14 cellular contexts compared by ENCODE assay signal in genomic region chr6:104638841-104639290, GRCh38.
DNase-seq lines count a peak whose midpoint lies in the region; TF ChIP-seq lines count a peak whose summit lies in the region.
"Had no signal": no experiment of that assay in that cellular context is flagged by ENCODE, and none has a peak within 500 bp of the region (broad histone marks: within the 10 kb centered on the region; RNA-seq: fewer than 3 reads in every experiment).

No MANE protein-coding gene starts in this region.

- peaks cover 0 to 3% of the 10 kb centered on the region in 2 donors for H3K36me3 Mint-ChIP-seq in CD14-positive monocyte
- no peaks in the 10 kb centered on the region for H3K36me3 Mint-ChIP-seq in osteocyte (ENCODE audit: unreplicated experiment)
- H3K36me3 Mint-ChIP-seq: type B pancreatic cell had no signal

- no peak overlapping the region for H3K4me3 ChIP-seq in mesendoderm (ENCODE audit: low read length)

- DNase-seq in CD14-positive monocyte (ENCODE audit: low spot score) = no peak
- peak; percentile 91 for DNase-seq in OCI-M1 (lab: John Stamatoyannopoulos, UW)
- peak; percentile 3 for DNase-seq in fibroblast of gingiva (ENCODE audit: low read depth)
- no peak for DNase-seq in osteocyte (ENCODE audit: extremely low spot score, unreplicated experiment)
- DNase-seq in T-helper 2 cell = no peak
- no peak for DNase-seq in NCI-H82 treated with DMSO at 0.1 percent for 48 hours (lab: John Stamatoyannopoulos, UW; ENCODE audit: unreplicated experiment)
- DNase-seq in effector CD8-positive, alpha-beta T cell (lab: John Stamatoyannopoulos, UW) = no peak
- no peak for DNase-seq in mesendoderm
- DNase-seq: activated CD4-positive, alpha-beta T cell treated with anti-CD3 and anti-CD28 coated beads for 4 hours; activated effector memory CD4-positive, alpha-beta T cell treated with anti-CD3 and anti-CD28 coated beads, Interleukin-2, amount 50 U/mL, for 16 hours; NCI-H2029; SHP77 had no signal

- H3K4me3 Mint-ChIP-seq in CD14-positive monocyte = no peak overlapping the region
- no peak overlapping the region for H3K4me3 Mint-ChIP-seq in osteocyte (ENCODE audit: unreplicated experiment)
- H3K4me3 Mint-ChIP-seq: type B pancreatic cell had no signal

- peak overlapping the region in 6 of 7 donors; percentile 20 to 75 (median 42) for H3K27ac Mint-ChIP-seq in CD14-positive monocyte
- peak overlapping the region; percentile 87 for H3K27ac Mint-ChIP-seq in osteocyte (ENCODE audit: unreplicated experiment)
- H3K27ac Mint-ChIP-seq: type B pancreatic cell had no signal

- WGBS in mesendoderm (ENCODE audit: extremely low coverage, insufficient coverage, low lambda C conversion rate) = no CpG with 5 or more reads among the region's 4 CpGs

- no peak overlapping the region for H4K5ac ChIP-seq in mesendoderm (ENCODE audit: low read length)

- H3K18ac ChIP-seq in mesendoderm (ENCODE audit: low read length) = no peak overlapping the region

- no peak overlapping the region for H3K56ac ChIP-seq in mesendoderm (ENCODE audit: low read length)

- H3K9me3 Mint-ChIP-seq in CD14-positive monocyte (peaks cover 0 to 13% (median 11%) of the 10 kb centered on the region in 7 donors), osteocyte (ENCODE audit: unreplicated experiment) (no peaks in the 10 kb centered on the region)
- H3K9me3 Mint-ChIP-seq: type B pancreatic cell had no signal

- H3K4me2 ChIP-seq in mesendoderm (ENCODE audit: low read length) = no peak overlapping the region

- no peaks in the 10 kb centered on the region for H3K36me3 ChIP-seq in mesendoderm (ENCODE audit: control insufficient read depth, insufficient read depth, low read length)
- H3K36me3 ChIP-seq: neutrophil had no signal

- H3K9ac ChIP-seq in mesendoderm (ENCODE audit: low read length) = no peak overlapping the region

- H2BK5ac ChIP-seq in mesendoderm (ENCODE audit: low read length) = no peak overlapping the region

- H3K27me3 Mint-ChIP-seq in CD14-positive monocyte (ENCODE audit: low read depth in 3 of 3) (no peaks in the 10 kb centered on the region), osteocyte (ENCODE audit: unreplicated experiment) (no peaks in the 10 kb centered on the region)
- H3K27me3 Mint-ChIP-seq: type B pancreatic cell had no signal

- H3K4me1 Mint-ChIP-seq in CD14-positive monocyte (peaks cover 34% of the 10 kb centered on the region), osteocyte (ENCODE audit: unreplicated experiment) (peaks cover 59% of the 10 kb centered on the region)

- TF ChIP-seq CTCF in CD14-positive monocyte (IDR thresholded peaks at IDR 0.05) = no peak
- TF ChIP-seq CTCF in osteocyte (IDR thresholded peaks at IDR 0.05) = no peak

- H2BK120ac ChIP-seq in mesendoderm (ENCODE audit: low read depth, low read length) = no peak overlapping the region

- no peak overlapping the region for H3K4ac ChIP-seq in mesendoderm (ENCODE audit: low read depth, low read length)

- no peak overlapping the region for H2AK5ac ChIP-seq in mesendoderm (ENCODE audit: low read length)

- no peak overlapping the region for H2BK15ac ChIP-seq in mesendoderm (replicated peaks; ENCODE audit: low read depth)

- H3K27ac ChIP-seq in mesendoderm (ENCODE audit: low read depth, low read length) = no peak overlapping the region
- H3K27ac ChIP-seq: neutrophil had no signal

- intact Hi-C loops in CD14-positive monocyte (cut with micrococcal nuclease) = no loop called here

- H3K27me3 ChIP-seq in mesendoderm (ENCODE audit: insufficient read depth, low read length, poor library complexity) = no peaks in the 10 kb centered on the region
- H3K27me3 ChIP-seq: neutrophil had no signal

- H3K79me2 ChIP-seq in mesendoderm (ENCODE audit: control insufficient read depth, insufficient read depth, low read length) = no peaks in the 10 kb centered on the region

- no peaks in the 10 kb centered on the region for H3K4me1 ChIP-seq in mesendoderm (ENCODE audit: control insufficient read depth, low read depth, low read length)

- H3K79me1 ChIP-seq in mesendoderm (ENCODE audit: low read length) = no peaks in the 10 kb centered on the region

- no peak overlapping the region for H3K23ac ChIP-seq in mesendoderm (ENCODE audit: low read length)

- H4K8ac ChIP-seq in mesendoderm (ENCODE audit: low read depth, low read length) = no peak overlapping the region

Comparison
In these comparisons a context has a peak if more than half of its experiments do, and no peak if none do; other contexts are left out.
1. DNase-seq: peak in OCI-M1 (single experiment) and fibroblast of gingiva (single experiment); none in CD14-positive monocyte (single experiment), osteocyte (single experiment), T-helper 2 cell (0 of 5), NCI-H82 treated with DMSO at 0.1 percent for 48 hours (single experiment), effector CD8-positive, alpha-beta T cell (single experiment) and mesendoderm (single experiment).